1 cellular context compared by ENCODE assay signal in the genomic region with DNA sequence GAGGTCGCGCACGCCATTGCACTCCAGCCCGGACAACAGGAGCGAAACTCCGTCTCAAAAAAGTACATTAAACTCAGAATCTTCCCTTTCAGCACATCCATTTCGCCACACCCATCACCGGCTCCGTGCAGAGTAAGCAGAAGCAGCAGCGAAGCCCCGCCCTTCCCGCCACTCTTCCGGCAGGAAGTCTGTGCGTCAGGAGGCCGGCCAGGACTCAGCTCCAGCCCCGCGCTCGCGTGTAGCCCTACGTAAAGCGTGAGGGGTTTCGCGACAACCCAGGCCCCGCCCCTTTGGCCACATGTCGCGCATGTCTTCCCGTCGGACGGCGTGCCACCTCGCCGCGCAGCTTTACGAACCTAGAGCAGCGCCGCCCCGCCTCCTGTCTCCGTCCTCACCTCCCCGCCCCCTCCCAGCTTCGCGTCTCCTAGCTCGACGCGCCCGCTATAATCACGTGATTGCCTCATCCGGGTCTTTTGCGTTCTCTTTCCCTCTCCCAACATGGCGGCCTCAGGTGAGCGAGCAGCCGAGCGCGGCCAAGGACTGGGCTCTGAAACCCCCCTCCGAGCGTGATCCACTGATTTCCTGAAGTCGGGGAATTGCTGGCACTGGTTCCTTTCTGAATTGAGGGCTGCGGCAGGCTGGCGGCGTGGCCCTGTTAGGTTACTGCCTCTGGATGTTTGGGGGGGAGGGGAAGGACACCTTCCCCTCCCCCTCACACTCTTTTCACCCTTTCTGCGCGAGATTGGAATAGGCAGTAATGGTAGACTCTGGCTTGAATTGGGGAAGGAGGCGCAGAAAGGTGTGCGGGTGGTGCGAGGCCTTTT.
TF ChIP-seq lines count a peak whose summit lies in the region.

A gene with protein sequence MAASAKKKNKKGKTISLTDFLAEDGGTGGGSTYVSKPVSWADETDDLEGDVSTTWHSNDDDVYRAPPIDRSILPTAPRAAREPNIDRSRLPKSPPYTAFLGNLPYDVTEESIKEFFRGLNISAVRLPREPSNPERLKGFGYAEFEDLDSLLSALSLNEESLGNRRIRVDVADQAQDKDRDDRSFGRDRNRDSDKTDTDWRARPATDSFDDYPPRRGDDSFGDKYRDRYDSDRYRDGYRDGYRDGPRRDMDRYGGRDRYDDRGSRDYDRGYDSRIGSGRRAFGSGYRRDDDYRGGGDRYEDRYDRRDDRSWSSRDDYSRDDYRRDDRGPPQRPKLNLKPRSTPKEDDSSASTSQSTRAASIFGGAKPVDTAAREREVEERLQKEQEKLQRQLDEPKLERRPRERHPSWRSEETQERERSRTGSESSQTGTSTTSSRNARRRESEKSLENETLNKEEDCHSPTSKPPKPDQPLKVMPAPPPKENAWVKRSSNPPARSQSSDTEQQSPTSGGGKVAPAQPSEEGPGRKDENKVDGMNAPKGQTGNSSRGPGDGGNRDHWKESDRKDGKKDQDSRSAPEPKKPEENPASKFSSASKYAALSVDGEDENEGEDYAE (plus strand): TSS at position 471 of the 824 bp plus-strand sequence. CDS start 28 bp downstream, at position 499.

TF ChIP-seq in HepG2, 621 proteins besides CTCF, POLR2A, EP300 and RAD21 (continued from another document and continues in another):
- TF ChIP-seq, protein P1, sequence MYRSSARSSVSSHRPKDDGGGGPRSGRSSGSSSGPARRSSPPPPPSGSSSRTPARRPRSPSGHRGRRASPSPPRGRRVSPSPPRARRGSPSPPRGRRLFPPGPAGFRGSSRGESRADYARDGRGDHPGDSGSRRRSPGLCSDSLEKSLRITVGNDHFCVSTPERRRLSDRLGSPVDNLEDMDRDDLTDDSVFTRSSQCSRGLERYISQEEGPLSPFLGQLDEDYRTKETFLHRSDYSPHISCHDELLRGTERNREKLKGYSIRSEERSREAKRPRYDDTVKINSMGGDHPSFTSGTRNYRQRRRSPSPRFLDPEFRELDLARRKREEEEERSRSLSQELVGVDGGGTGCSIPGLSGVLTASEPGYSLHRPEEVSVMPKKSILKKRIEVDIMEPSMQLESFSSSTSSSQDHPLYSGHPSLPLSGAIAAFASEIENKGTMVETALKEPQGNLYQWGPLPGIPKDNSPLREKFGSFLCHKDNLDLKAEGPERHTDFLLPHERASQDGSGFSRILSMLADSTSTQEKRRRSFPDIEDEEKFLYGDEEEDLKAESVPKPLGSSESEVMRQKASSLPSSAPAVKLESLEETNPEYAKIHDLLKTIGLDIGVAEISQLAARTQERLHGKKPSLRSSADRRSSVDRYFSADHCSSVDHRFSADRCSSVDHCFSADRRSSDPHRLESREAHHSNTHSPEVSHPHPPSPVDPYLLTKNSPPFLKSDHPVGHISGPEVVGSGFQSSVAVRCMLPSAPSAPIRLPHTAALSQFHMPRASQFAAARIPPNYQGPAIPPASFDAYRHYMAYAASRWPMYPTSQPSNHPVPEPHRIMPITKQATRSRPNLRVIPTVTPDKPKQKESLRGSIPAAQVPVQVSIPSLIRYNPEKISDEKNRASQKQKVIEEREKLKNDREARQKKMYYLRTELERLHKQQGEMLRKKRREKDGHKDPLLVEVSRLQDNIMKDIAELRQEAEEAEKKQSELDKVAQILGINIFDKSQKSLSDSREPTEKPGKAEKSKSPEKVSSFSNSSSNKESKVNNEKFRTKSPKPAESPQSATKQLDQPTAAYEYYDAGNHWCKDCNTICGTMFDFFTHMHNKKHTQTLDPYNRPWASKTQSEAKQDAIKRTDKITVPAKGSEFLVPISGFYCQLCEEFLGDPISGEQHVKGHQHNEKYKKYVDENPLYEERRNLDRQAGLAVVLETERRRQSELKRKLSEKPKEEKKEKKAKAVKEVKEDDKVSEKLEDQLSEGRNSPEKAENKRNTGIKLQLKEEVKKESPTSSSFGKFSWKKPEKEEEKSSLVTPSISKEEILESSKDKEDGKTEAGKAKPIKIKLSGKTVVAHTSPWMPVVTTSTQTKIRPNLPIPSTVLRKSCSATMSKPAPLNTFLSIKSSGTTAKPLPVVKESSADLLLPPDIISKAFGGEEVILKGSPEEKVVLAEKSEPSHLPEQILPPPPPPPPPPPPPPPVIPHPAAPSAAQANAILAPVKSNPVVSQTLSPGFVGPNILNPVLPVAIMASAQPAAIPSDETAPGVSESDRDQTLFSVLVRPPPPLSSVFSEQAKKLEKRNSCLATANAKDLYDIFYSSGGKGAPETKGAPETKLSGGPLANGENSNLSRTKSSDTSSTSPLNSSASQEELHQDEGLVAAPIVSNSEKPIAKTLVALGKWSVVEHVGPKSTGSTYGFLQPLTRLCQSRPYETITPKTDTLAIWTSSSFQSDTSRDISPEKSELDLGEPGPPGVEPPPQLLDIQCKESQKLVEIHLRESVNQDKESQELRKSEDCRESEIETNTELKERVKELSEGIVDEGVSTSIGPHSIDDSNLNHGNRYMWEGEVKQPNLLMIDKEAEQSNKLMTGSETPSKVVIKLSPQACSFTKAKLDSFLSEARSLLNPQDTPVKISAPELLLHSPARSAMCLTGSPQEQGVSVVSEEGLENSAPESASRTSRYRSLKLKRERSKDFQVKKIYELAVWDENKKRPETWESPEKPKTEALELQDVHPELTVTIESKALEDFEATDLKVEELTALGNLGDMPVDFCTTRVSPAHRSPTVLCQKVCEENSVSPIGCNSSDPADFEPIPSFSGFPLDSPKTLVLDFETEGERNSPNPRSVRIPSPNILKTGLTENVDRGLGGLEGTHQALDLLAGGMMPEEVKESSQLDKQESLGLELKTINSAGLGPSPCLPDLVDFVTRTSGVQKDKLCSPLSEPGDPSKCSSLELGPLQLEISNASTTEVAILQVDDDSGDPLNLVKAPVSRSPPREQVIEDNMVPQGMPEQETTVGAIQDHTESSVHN (CRISPR knock-in tag; IDR thresholded peaks at IDR 0.05): no peak
- peak; percentile 54; the same call in 1 of the 2 replicates for TF ChIP-seq CAMTA2 (CRISPR knock-in tag; IDR thresholded peaks at IDR 0.05; ENCODE audit: borderline replicate concordance)
- TF ChIP-seq, protein P2, sequence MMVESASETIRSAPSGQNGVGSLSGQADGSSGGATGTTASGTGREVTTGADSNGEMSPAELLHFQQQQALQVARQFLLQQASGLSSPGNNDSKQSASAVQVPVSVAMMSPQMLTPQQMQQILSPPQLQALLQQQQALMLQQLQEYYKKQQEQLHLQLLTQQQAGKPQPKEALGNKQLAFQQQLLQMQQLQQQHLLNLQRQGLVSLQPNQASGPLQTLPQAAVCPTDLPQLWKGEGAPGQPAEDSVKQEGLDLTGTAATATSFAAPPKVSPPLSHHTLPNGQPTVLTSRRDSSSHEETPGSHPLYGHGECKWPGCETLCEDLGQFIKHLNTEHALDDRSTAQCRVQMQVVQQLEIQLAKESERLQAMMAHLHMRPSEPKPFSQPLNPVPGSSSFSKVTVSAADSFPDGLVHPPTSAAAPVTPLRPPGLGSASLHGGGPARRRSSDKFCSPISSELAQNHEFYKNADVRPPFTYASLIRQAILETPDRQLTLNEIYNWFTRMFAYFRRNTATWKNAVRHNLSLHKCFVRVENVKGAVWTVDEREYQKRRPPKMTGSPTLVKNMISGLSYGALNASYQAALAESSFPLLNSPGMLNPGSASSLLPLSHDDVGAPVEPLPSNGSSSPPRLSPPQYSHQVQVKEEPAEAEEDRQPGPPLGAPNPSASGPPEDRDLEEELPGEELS (CRISPR knock-in tag; IDR thresholded peaks at IDR 0.05): peak; percentile 70
- TF ChIP-seq ZNF83 (CRISPR knock-in tag; IDR thresholded peaks at IDR 0.05; ENCODE audit: borderline replicate concordance): no peak
- peak; percentile 75 for TF ChIP-seq ATF7-NPFF (CRISPR knock-in tag; IDR thresholded peaks at IDR 0.05; ENCODE audit: low read depth)
- peak; percentile 57; the same call in 1 of the 2 replicates for TF ChIP-seq MXD4 (CRISPR knock-in tag; IDR thresholded peaks at IDR 0.05)
- TF ChIP-seq ZNF260 (CRISPR knock-in tag; IDR thresholded peaks at IDR 0.05; ENCODE audit: borderline replicate concordance, low read depth): no peak
- TF ChIP-seq, protein P3, sequence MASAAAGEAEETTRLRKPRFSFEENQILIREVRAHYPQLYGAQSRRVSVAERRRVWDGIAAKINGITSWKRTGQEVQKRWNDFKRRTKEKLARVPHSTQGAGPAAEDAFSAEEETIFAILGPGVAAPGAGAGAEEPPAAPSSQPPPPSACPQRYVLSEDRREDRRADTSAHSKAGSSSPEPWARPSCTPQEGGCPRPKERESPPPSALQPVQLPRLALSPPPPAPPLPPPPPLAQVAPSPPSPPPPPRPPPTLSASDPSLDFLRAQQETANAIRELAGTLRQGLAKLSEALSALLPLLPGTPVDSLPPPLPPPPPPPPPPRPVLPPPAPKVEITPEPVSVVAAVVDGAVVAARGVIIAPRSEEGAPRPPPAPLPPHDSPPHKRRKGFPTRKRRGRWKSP (CRISPR knock-in tag; IDR thresholded peaks at IDR 0.05): no peak
- TF ChIP-seq MYC (CRISPR knock-in tag; IDR thresholded peaks at IDR 0.05; ENCODE audit: borderline replicate concordance): peak; percentile 92
- TF ChIP-seq, protein P4, sequence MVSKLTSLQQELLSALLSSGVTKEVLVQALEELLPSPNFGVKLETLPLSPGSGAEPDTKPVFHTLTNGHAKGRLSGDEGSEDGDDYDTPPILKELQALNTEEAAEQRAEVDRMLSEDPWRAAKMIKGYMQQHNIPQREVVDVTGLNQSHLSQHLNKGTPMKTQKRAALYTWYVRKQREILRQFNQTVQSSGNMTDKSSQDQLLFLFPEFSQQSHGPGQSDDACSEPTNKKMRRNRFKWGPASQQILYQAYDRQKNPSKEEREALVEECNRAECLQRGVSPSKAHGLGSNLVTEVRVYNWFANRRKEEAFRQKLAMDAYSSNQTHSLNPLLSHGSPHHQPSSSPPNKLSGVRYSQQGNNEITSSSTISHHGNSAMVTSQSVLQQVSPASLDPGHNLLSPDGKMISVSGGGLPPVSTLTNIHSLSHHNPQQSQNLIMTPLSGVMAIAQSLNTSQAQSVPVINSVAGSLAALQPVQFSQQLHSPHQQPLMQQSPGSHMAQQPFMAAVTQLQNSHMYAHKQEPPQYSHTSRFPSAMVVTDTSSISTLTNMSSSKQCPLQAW (CRISPR knock-in tag; IDR thresholded peaks at IDR 0.05): peak; percentile 77; the same call in 1 of the 2 replicates
- TF ChIP-seq, protein P5, sequence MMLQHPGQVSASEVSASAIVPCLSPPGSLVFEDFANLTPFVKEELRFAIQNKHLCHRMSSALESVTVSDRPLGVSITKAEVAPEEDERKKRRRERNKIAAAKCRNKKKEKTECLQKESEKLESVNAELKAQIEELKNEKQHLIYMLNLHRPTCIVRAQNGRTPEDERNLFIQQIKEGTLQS (CRISPR knock-in tag; IDR thresholded peaks at IDR 0.05): no peak
- TF ChIP-seq FOXK2 (IDR thresholded peaks at IDR 0.05): peak; percentile 84
- TF ChIP-seq CBFB (CRISPR knock-in tag; IDR thresholded peaks at IDR 0.05): no peak
- TF ChIP-seq, protein P6, sequence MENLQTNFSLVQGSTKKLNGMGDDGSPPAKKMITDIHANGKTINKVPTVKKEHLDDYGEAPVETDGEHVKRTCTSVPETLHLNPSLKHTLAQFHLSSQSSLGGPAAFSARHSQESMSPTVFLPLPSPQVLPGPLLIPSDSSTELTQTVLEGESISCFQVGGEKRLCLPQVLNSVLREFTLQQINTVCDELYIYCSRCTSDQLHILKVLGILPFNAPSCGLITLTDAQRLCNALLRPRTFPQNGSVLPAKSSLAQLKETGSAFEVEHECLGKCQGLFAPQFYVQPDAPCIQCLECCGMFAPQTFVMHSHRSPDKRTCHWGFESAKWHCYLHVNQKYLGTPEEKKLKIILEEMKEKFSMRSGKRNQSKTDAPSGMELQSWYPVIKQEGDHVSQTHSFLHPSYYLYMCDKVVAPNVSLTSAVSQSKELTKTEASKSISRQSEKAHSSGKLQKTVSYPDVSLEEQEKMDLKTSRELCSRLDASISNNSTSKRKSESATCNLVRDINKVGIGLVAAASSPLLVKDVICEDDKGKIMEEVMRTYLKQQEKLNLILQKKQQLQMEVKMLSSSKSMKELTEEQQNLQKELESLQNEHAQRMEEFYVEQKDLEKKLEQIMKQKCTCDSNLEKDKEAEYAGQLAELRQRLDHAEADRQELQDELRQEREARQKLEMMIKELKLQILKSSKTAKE (CRISPR knock-in tag; IDR thresholded peaks at IDR 0.05; ENCODE audit: borderline replicate concordance): no peak; the same call in 1 of the 2 replicates
- TF ChIP-seq HDAC2 (CRISPR knock-in tag; IDR thresholded peaks at IDR 0.05): peak; percentile 80
- TF ChIP-seq, protein P7, sequence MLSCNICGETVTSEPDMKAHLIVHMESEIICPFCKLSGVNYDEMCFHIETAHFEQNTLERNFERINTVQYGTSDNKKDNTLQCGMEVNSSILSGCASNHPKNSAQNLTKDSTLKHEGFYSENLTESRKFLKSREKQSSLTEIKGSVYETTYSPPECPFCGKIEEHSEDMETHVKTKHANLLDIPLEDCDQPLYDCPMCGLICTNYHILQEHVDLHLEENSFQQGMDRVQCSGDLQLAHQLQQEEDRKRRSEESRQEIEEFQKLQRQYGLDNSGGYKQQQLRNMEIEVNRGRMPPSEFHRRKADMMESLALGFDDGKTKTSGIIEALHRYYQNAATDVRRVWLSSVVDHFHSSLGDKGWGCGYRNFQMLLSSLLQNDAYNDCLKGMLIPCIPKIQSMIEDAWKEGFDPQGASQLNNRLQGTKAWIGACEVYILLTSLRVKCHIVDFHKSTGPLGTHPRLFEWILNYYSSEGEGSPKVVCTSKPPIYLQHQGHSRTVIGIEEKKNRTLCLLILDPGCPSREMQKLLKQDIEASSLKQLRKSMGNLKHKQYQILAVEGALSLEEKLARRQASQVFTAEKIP (CRISPR knock-in tag; IDR thresholded peaks at IDR 0.05; ENCODE audit: borderline replicate concordance): no peak
- TF ChIP-seq, protein P8, sequence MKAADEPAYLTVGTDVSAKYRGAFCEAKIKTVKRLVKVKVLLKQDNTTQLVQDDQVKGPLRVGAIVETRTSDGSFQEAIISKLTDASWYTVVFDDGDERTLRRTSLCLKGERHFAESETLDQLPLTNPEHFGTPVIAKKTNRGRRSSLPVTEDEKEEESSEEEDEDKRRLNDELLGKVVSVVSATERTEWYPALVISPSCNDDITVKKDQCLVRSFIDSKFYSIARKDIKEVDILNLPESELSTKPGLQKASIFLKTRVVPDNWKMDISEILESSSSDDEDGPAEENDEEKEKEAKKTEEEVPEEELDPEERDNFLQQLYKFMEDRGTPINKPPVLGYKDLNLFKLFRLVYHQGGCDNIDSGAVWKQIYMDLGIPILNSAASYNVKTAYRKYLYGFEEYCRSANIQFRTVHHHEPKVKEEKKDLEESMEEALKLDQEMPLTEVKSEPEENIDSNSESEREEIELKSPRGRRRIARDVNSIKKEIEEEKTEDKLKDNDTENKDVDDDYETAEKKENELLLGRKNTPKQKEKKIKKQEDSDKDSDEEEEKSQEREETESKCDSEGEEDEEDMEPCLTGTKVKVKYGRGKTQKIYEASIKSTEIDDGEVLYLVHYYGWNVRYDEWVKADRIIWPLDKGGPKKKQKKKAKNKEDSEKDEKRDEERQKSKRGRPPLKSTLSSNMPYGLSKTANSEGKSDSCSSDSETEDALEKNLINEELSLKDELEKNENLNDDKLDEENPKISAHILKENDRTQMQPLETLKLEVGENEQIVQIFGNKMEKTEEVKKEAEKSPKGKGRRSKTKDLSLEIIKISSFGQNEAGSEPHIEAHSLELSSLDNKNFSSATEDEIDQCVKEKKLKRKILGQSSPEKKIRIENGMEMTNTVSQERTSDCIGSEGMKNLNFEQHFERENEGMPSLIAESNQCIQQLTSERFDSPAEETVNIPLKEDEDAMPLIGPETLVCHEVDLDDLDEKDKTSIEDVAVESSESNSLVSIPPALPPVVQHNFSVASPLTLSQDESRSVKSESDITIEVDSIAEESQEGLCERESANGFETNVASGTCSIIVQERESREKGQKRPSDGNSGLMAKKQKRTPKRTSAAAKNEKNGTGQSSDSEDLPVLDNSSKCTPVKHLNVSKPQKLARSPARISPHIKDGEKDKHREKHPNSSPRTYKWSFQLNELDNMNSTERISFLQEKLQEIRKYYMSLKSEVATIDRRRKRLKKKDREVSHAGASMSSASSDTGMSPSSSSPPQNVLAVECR (CRISPR knock-in tag; IDR thresholded peaks at IDR 0.05; ENCODE audit: borderline replicate concordance): peak; percentile 72; the same call in 1 of the 2 replicates
- TF ChIP-seq BHLHE40 (IDR thresholded peaks at IDR 0.05; ENCODE audit: low read length): peak; percentile 91
